13 cellular contexts compared by ENCODE assay signal in genomic region chr6:42337985-42338572, GRCh38.
DNase-seq lines count a peak whose midpoint lies in the region; ATAC-seq, FAIRE-seq and TF ChIP-seq lines count a peak whose summit lies in the region.
"Had no signal": no experiment of that assay in that cellular context is flagged by ENCODE, and none has a peak within 500 bp of the region (broad histone marks: within the 10 kb centered on the region; RNA-seq: fewer than 3 reads in every experiment).

No MANE protein-coding gene starts in this region.

- no peak overlapping the region; the same call in 1 of the 2 replicates for H3K9ac ChIP-seq in SK-N-SH

- H3K27me3 ChIP-seq in SK-N-SH (ENCODE audit: insufficient read depth): no peaks in the 10 kb centered on the region
- H3K27me3 ChIP-seq: left lung had no signal

- H3K9me3 ChIP-seq in SK-N-SH: no peaks in the 10 kb centered on the region
- H3K9me3 ChIP-seq: left lung had no signal

- H2AFZ ChIP-seq in SK-N-SH (ENCODE audit: low read depth): no peak overlapping the region

- no peak for DNase-seq in SK-N-SH
- DNase-seq in G401 (ENCODE audit: low spot score): peak; percentile 13
- no peak for DNase-seq in activated CD8-positive, alpha-beta T cell treated with anti-CD3 and anti-CD28 coated beads for 36 hours
- DNase-seq in islet precursor cell: peak; percentile 25
- DNase-seq in frontal cortex (ENCODE audit: low spot score in 2 of 2): no peak
- DNase-seq in RKO (ENCODE audit: low spot score): no peak
- DNase-seq in SK-N-DZ (ENCODE audit: low spot score): no peak
- DNase-seq: activated B cell treated with CpG ODN at 0.5 μM for 24 hours; effector CD4-positive, alpha-beta T cell; left lung; NCI-H1105 treated with DMSO at 0.1 percent for 48 hours had no signal

- POLR2A ChIA-PET in SK-N-SH (lab: Yijun Ruan, JAX): no interaction called here
- POLR2A ChIA-PET in activated CD8-positive, alpha-beta T cell treated with anti-CD3 and anti-CD28 coated beads for 36 hours (lab: Charles Lee): interaction anchor here (1.0 to 3.3 kb wide), 5 partner anchors 12 to 111 kb away, joined by 3 to 20 read pairs (median 5); no protein-coding TSS in a partner anchor

- H3K27ac Mint-ChIP-seq in activated CD8-positive, alpha-beta T cell treated with anti-CD3 and anti-CD28 coated beads for 36 hours: peak overlapping the region; percentile 62
- H3K27ac Mint-ChIP-seq: activated B cell treated with CpG ODN at 0.5 μM for 24 hours, IgD-negative memory B cell had no signal

- 92% methylated on average over 8 of the region's 9 CpGs for WGBS in SK-N-SH (ENCODE audit: low lambda C conversion rate)

- peak overlapping the region in 1 of 2 experiments; percentile 98; a peak in 2 of 4 replicates for H3K27ac ChIP-seq in SK-N-SH (ENCODE audit: low read depth in 2 of 2, low read length in 1 of 2)
- H3K27ac ChIP-seq: left lung had no signal

- no peak for TF ChIP-seq EP300 in SK-N-SH (IDR thresholded peaks at IDR 0.05; ENCODE audit: borderline replicate concordance in 1 of 2, low read depth in 1 of 2, low read length in 1 of 2)

- CTCF ChIA-PET in SK-N-SH (lab: Yijun Ruan, JAX): interaction anchor here (1.1 to 1.7 kb wide), 4 partner anchors 9 to 210 kb away, joined by 3 to 6 read pairs (median 3); no protein-coding TSS in a partner anchor
- CTCF ChIA-PET in activated CD8-positive, alpha-beta T cell treated with anti-CD3 and anti-CD28 coated beads for 36 hours (lab: Charles Lee): interaction anchor here (1.0 to 4.0 kb wide), 6 partner anchors 22 to 209 kb away, joined by 3 to 21 read pairs (median 4); no protein-coding TSS in a partner anchor

- peaks cover 6% of the 10 kb centered on the region for H3K36me3 Mint-ChIP-seq in activated CD8-positive, alpha-beta T cell treated with anti-CD3 and anti-CD28 coated beads for 36 hours (ENCODE audit: low read depth)

- H3K9me3 Mint-ChIP-seq in activated CD8-positive, alpha-beta T cell treated with anti-CD3 and anti-CD28 coated beads for 36 hours: no peaks in the 10 kb centered on the region
- H3K9me3 Mint-ChIP-seq: activated B cell treated with CpG ODN at 0.5 μM for 24 hours, IgD-negative memory B cell had no signal

- H3K79me2 ChIP-seq in SK-N-SH (ENCODE audit: insufficient read depth): peaks cover 4% of the 10 kb centered on the region; the same call in 1 of the 2 replicates

- H4K20me1 ChIP-seq in SK-N-SH (ENCODE audit: insufficient read depth): no peaks in the 10 kb centered on the region

- H3K27me3 Mint-ChIP-seq in activated CD8-positive, alpha-beta T cell treated with anti-CD3 and anti-CD28 coated beads for 36 hours: no peaks in the 10 kb centered on the region
- H3K27me3 Mint-ChIP-seq: activated B cell treated with CpG ODN at 0.5 μM for 24 hours had no signal

- ATAC-seq in SK-N-SH treated with all-trans-retinoic acid at 6 μM for 48 hours: no peak
- no peak for ATAC-seq in activated CD8-positive, alpha-beta T cell treated with anti-CD3 and anti-CD28 coated beads for 36 hours

- peaks cover 0 to 8% of the 10 kb centered on the region in 2 experiments; a peak in 3 of 4 replicates for H3K4me1 ChIP-seq in SK-N-SH (ENCODE audit: control insufficient read depth in 1 of 2, insufficient read depth in 2 of 2, low read depth in 1 of 2, low read length in 1 of 2)

- H3K4me2 ChIP-seq in SK-N-SH: peak overlapping the region; percentile 7; the same call in 1 of the 2 replicates

- no peaks in the 10 kb centered on the region for H3K36me3 ChIP-seq in SK-N-SH (replicated peaks in 1 of 2; ENCODE audit: control insufficient read depth in 1 of 2, insufficient read depth in 2 of 2, low read length in 1 of 2)
- H3K36me3 ChIP-seq: left lung had no signal

- no peak overlapping the region for H3K4me3 Mint-ChIP-seq in activated CD8-positive, alpha-beta T cell treated with anti-CD3 and anti-CD28 coated beads for 36 hours
- H3K4me3 Mint-ChIP-seq: activated B cell treated with CpG ODN at 0.5 μM for 24 hours, IgD-negative memory B cell had no signal

- intact Hi-C loops in activated CD8-positive, alpha-beta T cell treated with anti-CD3 and anti-CD28 coated beads for 36 hours (cut with micrococcal nuclease): no loop called here

- peaks cover 11% of the 10 kb centered on the region for H3F3A ChIP-seq in SK-N-SH (replicated peaks; ENCODE audit: insufficient read depth)

- H3K4me3 ChIP-seq in SK-N-SH (ENCODE audit: low read depth in 2 of 2, low read length in 1 of 2): no peak overlapping the region
- H3K4me3 ChIP-seq: left lung had no signal

- in situ Hi-C loops in G401 (cut with HindIII; ENCODE audit: low sequenced_read_pairs): no loop called here

- no peak for TF ChIP-seq CTCF in SK-N-SH (IDR thresholded peaks at IDR 0.05)
- no peak for TF ChIP-seq CTCF in activated CD8-positive, alpha-beta T cell treated with anti-CD3 and anti-CD28 coated beads for 36 hours (IDR thresholded peaks at IDR 0.05)

- H3K9me2 ChIP-seq in SK-N-SH: no peaks in the 10 kb centered on the region

- H3K4me1 Mint-ChIP-seq in activated CD8-positive, alpha-beta T cell treated with anti-CD3 and anti-CD28 coated beads for 36 hours (ENCODE audit: low read depth): peaks cover 55% of the 10 kb centered on the region
- H3K4me1 Mint-ChIP-seq: activated B cell treated with CpG ODN at 0.5 μM for 24 hours had no signal

- TF ChIP-seq RAD21 in SK-N-SH (IDR thresholded peaks at IDR 0.05; ENCODE audit: low read length): no peak

- no peak for FAIRE-seq in frontal cortex (lab: Jason Lieb, UNC)

TF ChIP-seq in SK-N-SH, 30 proteins besides CTCF, POLR2A, EP300 and RAD21 (continues in another document):
- TF ChIP-seq RFX5 (IDR thresholded peaks at IDR 0.05; ENCODE audit: low read length) (no peak), CHD2 (IDR thresholded peaks at IDR 0.05; ENCODE audit: low read length, partially characterized antibody) (no peak), ZBTB33 (IDR thresholded peaks at IDR 0.05; ENCODE audit: borderline replicate concordance, low read depth) (no peak), USF1 (IDR thresholded peaks at IDR 0.05; ENCODE audit: borderline replicate concordance, low read depth) (no peak), GATA2 (CRISPR knock-in tag; IDR thresholded peaks at IDR 0.05) (no peak), FOXM1 (IDR thresholded peaks at IDR 0.05; ENCODE audit: low read depth) (no peak)

TF ChIP-seq in SK-N-SH treated with all-trans-retinoic acid at 6 μM for 48 hours, 23 proteins besides CTCF, POLR2A, EP300 and RAD21 (continues in another document):
- TF ChIP-seq CREB5 (CRISPR knock-in tag; IDR thresholded peaks at IDR 0.05; ENCODE audit: low read depth) (no peak), ESRRG (CRISPR knock-in tag; IDR thresholded peaks at IDR 0.05) (no peak), CSDC2 (CRISPR knock-in tag; IDR thresholded peaks at IDR 0.05) (no peak), ZC3H10 (CRISPR knock-in tag; IDR thresholded peaks at IDR 0.05) (no peak), CSRNP3 (CRISPR knock-in tag; IDR thresholded peaks at IDR 0.05) (no peak), ARNTL (CRISPR knock-in tag; IDR thresholded peaks at IDR 0.05; ENCODE audit: borderline replicate concordance, low read depth) (no peak), SNAI2 (CRISPR knock-in tag; IDR thresholded peaks at IDR 0.05) (no peak), RARB (CRISPR knock-in tag; IDR thresholded peaks at IDR 0.05) (no peak), ZNF8 (CRISPR knock-in tag; IDR thresholded peaks at IDR 0.05) (no peak), ZFP3 (CRISPR knock-in tag; IDR thresholded peaks at IDR 0.05) (no peak), PATZ1 (CRISPR knock-in tag; IDR thresholded peaks at IDR 0.05; ENCODE audit: borderline replicate concordance) (no peak), ZNF70 (CRISPR knock-in tag; IDR thresholded peaks at IDR 0.05) (no peak), TOX (CRISPR knock-in tag; IDR thresholded peaks at IDR 0.05; ENCODE audit: borderline replicate concordance) (no peak)

Comparison
In these comparisons a context has a peak if more than half of its experiments do, and no peak if none do; other contexts are left out.
1. DNase-seq: peak in G401 (single experiment) and islet precursor cell (single experiment); none in SK-N-SH (single experiment), activated CD8-positive, alpha-beta T cell treated with anti-CD3 and anti-CD28 coated beads for 36 hours (single experiment), frontal cortex (0 of 2), RKO (single experiment) and SK-N-DZ (single experiment).